In genomic region chr6:28335040-28335563, GRCh38 we compare ENCODE assay signal across 8 cellular contexts. TPM values are rescaled to one million over a fixed set of nuclear protein-coding genes. Genes with fewer than 3 reads are reported as not detected.
DNase-seq lines count a peak whose midpoint lies in the region; ATAC-seq and TF ChIP-seq lines count a peak whose summit lies in the region.

No MANE protein-coding gene starts in this region.

- no peaks in the 10 kb centered on the region for H3K9me3 ChIP-seq in BE2C
- no peaks in the 10 kb centered on the region for H3K9me3 ChIP-seq in endocrine pancreas (ENCODE audit: control insufficient read depth, low read length)

- peaks cover 25% of the 10 kb centered on the region for H3K9me3 Mint-ChIP-seq in nephron progenitor cell

- peaks cover under 1% of the 10 kb centered on the region for H3K27me3 Mint-ChIP-seq in nephron progenitor cell (ENCODE audit: low read depth, poor library complexity)

- no peak for TF ChIP-seq CTCF in BE2C (IDR thresholded peaks at IDR 0.05; ENCODE audit: low read depth, low read length)
- TF ChIP-seq CTCF in nephron progenitor cell (IDR thresholded peaks at IDR 0.05): no peak

- DNase-seq in BE2C (no peak), nephron progenitor cell (peak; percentile 12), NCI-H146 treated with DMSO at 0.1 percent for 48 hours (lab: John Stamatoyannopoulos, UW; ENCODE audit: unreplicated experiment) (no peak), NCI-H1105 (lab: John Stamatoyannopoulos, UW) (no peak), kidney glomerular epithelial cell (lab: John Stamatoyannopoulos, UW) (no peak)
- DNase-seq in Jurkat, Clone E6-1 (ENCODE audit: low read depth, low spot score): no peak

- H3K27me3 ChIP-seq in BE2C: no peaks in the 10 kb centered on the region
- H3K27me3 ChIP-seq in endocrine pancreas (ENCODE audit: control insufficient read depth, insufficient read depth, low read length): no peaks in the 10 kb centered on the region

- H3K4me3 ChIP-seq in BE2C (ENCODE audit: low read depth, low read length) (peak overlapping the region; percentile 82), endocrine pancreas (ENCODE audit: control insufficient read depth, insufficient read depth, low read length) (peak overlapping the region; percentile 36)
- peak overlapping the region; percentile 81 for H3K4me3 ChIP-seq in Jurkat, Clone E6-1 (ENCODE audit: low read length)

- peaks cover 7% of the 10 kb centered on the region for H3K4me1 ChIP-seq in BE2C
- peaks cover 13% of the 10 kb centered on the region for H3K4me1 ChIP-seq in endocrine pancreas (ENCODE audit: control insufficient read depth, insufficient read depth, low read length)

- ATAC-seq in GM21576 (IDR thresholded peaks at IDR 0.05; ENCODE audit: unreplicated experiment): no peak

- H3K4me3 Mint-ChIP-seq in nephron progenitor cell: no peak overlapping the region

- peak overlapping the region; percentile 15 for H3K9ac ChIP-seq in endocrine pancreas (ENCODE audit: control insufficient read depth, insufficient read depth, low read length)

- no peaks in the 10 kb centered on the region for H3K36me3 ChIP-seq in BE2C
- H3K36me3 ChIP-seq in endocrine pancreas (ENCODE audit: control insufficient read depth, insufficient read depth, low read length): no peaks in the 10 kb centered on the region

- no peak overlapping the region for H3K27ac Mint-ChIP-seq in nephron progenitor cell

- H3K4me1 Mint-ChIP-seq in nephron progenitor cell: peaks cover 18% of the 10 kb centered on the region

- H3K36me3 Mint-ChIP-seq in nephron progenitor cell (ENCODE audit: low read depth): peaks cover 34% of the 10 kb centered on the region

RNA-seq across cellular contexts. Expression of gene ZSCAN31, which starts 0.8 kb away (rescaled TPM):
- 3.4 TPM for polyA plus RNA-seq in BE2C (2012; ENCODE audit: insufficient read depth, insufficient read length, low read depth)
- 5.6 TPM for polyA plus RNA-seq in Jurkat, Clone E6-1 (2012; ENCODE audit: insufficient read depth, insufficient read length)

RNA-seq across cellular contexts. Expression of gene ZKSCAN3, which starts 14.6 kb away (rescaled TPM):
- polyA plus RNA-seq in BE2C (2012; ENCODE audit: insufficient read depth, insufficient read length, low read depth): 0.83 TPM
- polyA plus RNA-seq in Jurkat, Clone E6-1 (2012; ENCODE audit: insufficient read depth, insufficient read length): 2.1 TPM

RNA-seq across cellular contexts. Expression of gene PGBD1, which starts 53.7 kb away (rescaled TPM):
- 6.2 TPM for polyA plus RNA-seq in BE2C (2012; ENCODE audit: insufficient read depth, insufficient read length, low read depth)
- polyA plus RNA-seq in Jurkat, Clone E6-1 (2012; ENCODE audit: insufficient read depth, insufficient read length): 4.6 TPM
